11 cellular contexts compared by ENCODE assay signal in genomic region chr1:92493139-92493538, GRCh38. TPM values are rescaled to one million over a fixed set of nuclear protein-coding genes. Genes with fewer than 3 reads are reported as not detected.
"Had no signal": no experiment of that assay in that cellular context is flagged by ENCODE, and none has a peak within 500 bp of the region (broad histone marks: within the 10 kb centered on the region; RNA-seq: fewer than 3 reads in every experiment).

No MANE protein-coding gene starts in this region.

- DNase-seq: GM23248, GOT3, H7, H9, HCEC 1CT, HFFc6 had no signal

- H2AFZ ChIP-seq: GM23248, GM23338 had no signal

- H3K9me3 Mint-ChIP-seq: GM23338, H9, HFFc6 had no signal

- H3K4me1 ChIP-seq: HAP-1 had no signal

- H3K36me3 ChIP-seq: HAP-1 had no signal

- H3K4me3 ChIP-seq: GM23248, GM23338, HAP-1 had no signal

- H3K27ac Mint-ChIP-seq: GM23338, H9, HFFc6 had no signal

- H3K27ac ChIP-seq: GM23248 had no signal

- H3K4me3 Mint-ChIP-seq: GM23338, H9, HFFc6 had no signal

- H3K9me3 ChIP-seq: HAP-1 had no signal

- ATAC-seq: GM23338, HCT116 had no signal

- H3K4me2 ChIP-seq: GM23338 had no signal

- H3K4me1 Mint-ChIP-seq: GM23338, H9 had no signal

- H3K9ac ChIP-seq: GM23248 had no signal

- FAIRE-seq: H1, H54 had no signal

RNA-seq across cellular contexts. Expression of gene GFI1, which starts 6.4 kb away (rescaled TPM):
- total RNA-seq: GM23248 had no signal
- polyA plus RNA-seq: GM23248, GM23338 had no signal
